In genomic region chr3:126473292-126474168, GRCh38 we compare ENCODE assay signal across 2 cellular contexts.
TF ChIP-seq lines count a peak whose summit lies in the region.

No MANE protein-coding gene starts in this region.

TF ChIP-seq in IMR-90, 13 proteins besides CTCF, POLR2A, EP300 and RAD21:
- TF ChIP-seq, protein P1, sequence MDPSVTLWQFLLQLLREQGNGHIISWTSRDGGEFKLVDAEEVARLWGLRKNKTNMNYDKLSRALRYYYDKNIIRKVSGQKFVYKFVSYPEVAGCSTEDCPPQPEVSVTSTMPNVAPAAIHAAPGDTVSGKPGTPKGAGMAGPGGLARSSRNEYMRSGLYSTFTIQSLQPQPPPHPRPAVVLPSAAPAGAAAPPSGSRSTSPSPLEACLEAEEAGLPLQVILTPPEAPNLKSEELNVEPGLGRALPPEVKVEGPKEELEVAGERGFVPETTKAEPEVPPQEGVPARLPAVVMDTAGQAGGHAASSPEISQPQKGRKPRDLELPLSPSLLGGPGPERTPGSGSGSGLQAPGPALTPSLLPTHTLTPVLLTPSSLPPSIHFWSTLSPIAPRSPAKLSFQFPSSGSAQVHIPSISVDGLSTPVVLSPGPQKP (IDR thresholded peaks at IDR 0.05; ENCODE audit: borderline replicate concordance, low read depth, low read length) = no peak
- no peak for TF ChIP-seq MXI1 (IDR thresholded peaks at IDR 0.05; ENCODE audit: borderline replicate concordance, low read depth, low read length)
- TF ChIP-seq, protein P2, sequence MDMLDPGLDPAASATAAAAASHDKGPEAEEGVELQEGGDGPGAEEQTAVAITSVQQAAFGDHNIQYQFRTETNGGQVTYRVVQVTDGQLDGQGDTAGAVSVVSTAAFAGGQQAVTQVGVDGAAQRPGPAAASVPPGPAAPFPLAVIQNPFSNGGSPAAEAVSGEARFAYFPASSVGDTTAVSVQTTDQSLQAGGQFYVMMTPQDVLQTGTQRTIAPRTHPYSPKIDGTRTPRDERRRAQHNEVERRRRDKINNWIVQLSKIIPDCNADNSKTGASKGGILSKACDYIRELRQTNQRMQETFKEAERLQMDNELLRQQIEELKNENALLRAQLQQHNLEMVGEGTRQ (IDR thresholded peaks at IDR 0.05; ENCODE audit: low read depth, low read length) = no peak
- TF ChIP-seq SMC3 (IDR thresholded peaks at IDR 0.05; ENCODE audit: low read depth, low read length) = no peak
- TF ChIP-seq MAZ (IDR thresholded peaks at IDR 0.05; ENCODE audit: borderline replicate concordance, low read depth, low read length) = no peak
- no peak for TF ChIP-seq NFE2L2 (IDR thresholded peaks at IDR 0.05; ENCODE audit: low read depth, low read length)
- TF ChIP-seq RFX5 (IDR thresholded peaks at IDR 0.05; ENCODE audit: low read depth, low read length) = no peak
- no peak for TF ChIP-seq BHLHE40 (IDR thresholded peaks at IDR 0.05; ENCODE audit: low read depth, low read length)
- TF ChIP-seq MAFK (IDR thresholded peaks at IDR 0.05; ENCODE audit: low read depth, low read length) = no peak
- no peak for TF ChIP-seq CHD1 (IDR thresholded peaks at IDR 0.05; ENCODE audit: low read depth, low read length)
- TF ChIP-seq CEBPB (IDR thresholded peaks at IDR 0.05; ENCODE audit: low read depth, low read length) = no peak
- TF ChIP-seq FOS (IDR thresholded peaks at IDR 0.05; ENCODE audit: low read depth, low read length) = no peak

TF ChIP-seq in K562, 482 proteins besides CTCF, POLR2A, EP300 and RAD21:
- TF ChIP-seq ARID2 (IDR thresholded peaks at IDR 0.05) (no peak), MLX (CRISPR knock-in tag; conservative IDR thresholded peaks at IDR 0.05) (no peak), ZNF143 (CRISPR knock-in tag; IDR thresholded peaks at IDR 0.05) (no peak), CBFB (CRISPR knock-in tag; IDR thresholded peaks at IDR 0.05) (no peak), ZNF384 (IDR thresholded peaks at IDR 0.05; ENCODE audit: low read depth, low read length) (no peak), ERF (CRISPR knock-in tag; IDR thresholded peaks at IDR 0.05) (no peak)
TF ChIP-seq in K562: peak in this region for 0.
